In the genomic region with DNA sequence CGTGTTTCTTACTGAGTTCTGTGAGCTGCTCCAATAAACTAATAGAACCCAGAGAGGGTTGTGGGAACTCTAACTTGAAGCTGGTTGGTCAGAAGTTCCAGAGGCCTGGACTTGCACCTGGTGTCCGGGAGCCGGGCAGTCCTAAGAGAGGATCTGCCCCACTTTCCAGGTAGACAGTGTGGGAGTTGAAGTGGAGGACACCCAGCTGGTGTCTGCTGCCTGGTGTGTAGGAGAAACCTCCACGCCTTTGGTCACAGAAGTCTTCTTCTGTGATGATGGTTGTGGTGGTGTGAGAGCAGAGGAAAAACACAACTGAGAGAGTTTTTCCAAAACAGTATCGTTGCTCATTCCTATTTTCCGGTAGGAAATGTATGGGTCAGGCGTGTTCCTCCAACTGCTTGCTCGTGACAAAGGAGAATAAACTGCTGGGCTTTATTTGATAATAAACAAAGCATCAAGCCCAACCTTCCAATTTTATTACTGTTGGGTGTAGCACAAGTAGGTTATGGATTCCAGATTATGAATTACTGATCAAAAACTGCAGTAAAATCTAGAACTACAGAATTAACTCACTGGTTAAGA, we compare ENCODE assay signal across 17 cellular contexts.
A peak's percentile ranks its signal among the peaks of the same experiment; 100 is the strongest.
DNase-seq lines count a peak whose midpoint lies in the region; ATAC-seq and TF ChIP-seq lines count a peak whose summit lies in the region.
"Had no signal": no experiment of that assay in that cellular context is flagged by ENCODE, and none has a peak within 500 bp of the region (broad histone marks: within the 10 kb centered on the region; RNA-seq: fewer than 3 reads in every experiment).

No MANE protein-coding gene starts in this region.

- H3K4me1 ChIP-seq in OCI-LY1 (ENCODE audit: insufficient read depth, low read length, severe bottlenecking) (peaks cover 82% of the 10 kb centered on the region), spleen (peaks cover 0 to 39% (median 19%) of the 10 kb centered on the region in 6 donors), HAP-1 (no peaks in the 10 kb centered on the region)

- H3F3A ChIP-seq in OCI-LY1 (ENCODE audit: insufficient read depth, low read length) = peaks cover 9% of the 10 kb centered on the region

- H3K27ac ChIP-seq in OCI-LY1 (ENCODE audit: low read depth, low read length, poor library complexity, severe bottlenecking) (peak overlapping the region; percentile 74), spleen (no peak overlapping the region)
- H3K27ac ChIP-seq: PC-9 had no signal

- H3K4me3 ChIP-seq in OCI-LY1 (ENCODE audit: low read depth, low read length, poor library complexity, severe bottlenecking) = no peak overlapping the region
- H3K4me3 ChIP-seq in spleen = no peak overlapping the region
- H3K4me3 ChIP-seq in HAP-1 = no peak overlapping the region
- H3K4me3 ChIP-seq: PC-9 had no signal

- peaks cover 15% of the 10 kb centered on the region for H3K4me1 Mint-ChIP-seq in activated CD8-positive, alpha-beta memory T cell treated with anti-CD3 and anti-CD28 coated beads, Interleukin-2, amount 10 ng/mL, durations not matched to agents 7 days and 5 days

- H3K9me3 Mint-ChIP-seq in activated CD8-positive, alpha-beta memory T cell treated with anti-CD3 and anti-CD28 coated beads, Interleukin-2, amount 10 ng/mL, durations not matched to agents 7 days and 5 days (ENCODE audit: low read depth) = no peaks in the 10 kb centered on the region

- no peak overlapping the region for H3K27ac Mint-ChIP-seq in activated CD8-positive, alpha-beta memory T cell treated with anti-CD3 and anti-CD28 coated beads, Interleukin-2, amount 10 ng/mL, durations not matched to agents 7 days and 5 days
- H3K27ac Mint-ChIP-seq: CD14-positive monocyte had no signal

- H3K27me3 Mint-ChIP-seq in activated CD8-positive, alpha-beta memory T cell treated with anti-CD3 and anti-CD28 coated beads, Interleukin-2, amount 10 ng/mL, durations not matched to agents 7 days and 5 days = no peaks in the 10 kb centered on the region

- no peaks in the 10 kb centered on the region for H3K36me3 Mint-ChIP-seq in activated CD8-positive, alpha-beta memory T cell treated with anti-CD3 and anti-CD28 coated beads, Interleukin-2, amount 10 ng/mL, durations not matched to agents 7 days and 5 days
- H3K36me3 Mint-ChIP-seq: CD14-positive monocyte had no signal

- H3K4me2 ChIP-seq in OCI-LY1 (ENCODE audit: low read length) = peak overlapping the region; percentile 18; the same call in 1 of the 2 replicates
- H3K4me2 ChIP-seq: PC-9 had no signal

- no peaks in the 10 kb centered on the region for H3K9me2 ChIP-seq in OCI-LY1 (ENCODE audit: low read depth, low read length)

- CTCF ChIA-PET in activated CD8-positive, alpha-beta memory T cell treated with anti-CD3 and anti-CD28 coated beads, Interleukin-2, amount 10 ng/mL, durations not matched to agents 7 days and 5 days (lab: Charles Lee) = interaction anchor here (0.9 to 2.3 kb wide), 5 partner anchors 8 to 98 kb away, joined by 3 to 7 read pairs (median 5); no protein-coding TSS in a partner anchor

- no peak for TF ChIP-seq POLR2A in spleen (IDR thresholded peaks at IDR 0.05)

- no peaks in the 10 kb centered on the region for H3K27me3 ChIP-seq in OCI-LY1 (ENCODE audit: insufficient read depth, low read length)
- H3K27me3 ChIP-seq in spleen (replicated peaks in 1 of 7) = no peaks in the 10 kb centered on the region
- H3K27me3 ChIP-seq in HAP-1 (ENCODE audit: low read depth) = no peaks in the 10 kb centered on the region; the same call in 1 of the 2 replicates

- WGBS in spleen, 5 donors = 65 to 87% (median 80%) methylated on average over 8 of the region's 8 CpGs

- no peaks in the 10 kb centered on the region for H4K20me1 ChIP-seq in OCI-LY1 (ENCODE audit: insufficient read depth, low read length)

- no peak for TF ChIP-seq CTCF in OCI-LY1 (IDR thresholded peaks at IDR 0.05; ENCODE audit: low read length)
- no peak for TF ChIP-seq CTCF in spleen (IDR thresholded peaks at IDR 0.05 in 8 of 11, conservative IDR thresholded peaks at IDR 0.05 in 3 of 11)

- H3K9me3 ChIP-seq in OCI-LY1 (ENCODE audit: low read length) (no peaks in the 10 kb centered on the region), spleen (no peaks in the 10 kb centered on the region), HAP-1 (no peaks in the 10 kb centered on the region)

- H3K79me2 ChIP-seq in OCI-LY1 (ENCODE audit: insufficient read depth, low read length) = no peaks in the 10 kb centered on the region

- H3K4me3 Mint-ChIP-seq in activated CD8-positive, alpha-beta memory T cell treated with anti-CD3 and anti-CD28 coated beads, Interleukin-2, amount 10 ng/mL, durations not matched to agents 7 days and 5 days = no peak overlapping the region
- H3K4me3 Mint-ChIP-seq: CD14-positive monocyte had no signal

- no peak overlapping the region for H2AFZ ChIP-seq in OCI-LY1 (ENCODE audit: low read length)
- H2AFZ ChIP-seq: PC-9 had no signal

- no peak for ATAC-seq in activated CD8-positive, alpha-beta memory T cell treated with anti-CD3 and anti-CD28 coated beads, Interleukin-2, amount 10 ng/mL, durations not matched to agents 7 days and 5 days
- ATAC-seq in left colon = peak; percentile 61
- ATAC-seq: HCT116 had no signal

- peak; percentile 26 for DNase-seq in activated CD8-positive, alpha-beta memory T cell treated with anti-CD3 and anti-CD28 coated beads for 24 hours
- DNase-seq in activated CD8-positive, alpha-beta memory T cell treated with anti-CD3 and anti-CD28 coated beads, Interleukin-2, amount 10 ng/mL, durations not matched to agents 7 days and 5 days = no peak
- DNase-seq in left colon (peak in 1 of 2 donors; percentile 29), spleen (no peak), COR-L47 (lab: John Stamatoyannopoulos, UW) (no peak), HAP-1 (ENCODE audit: low spot score in 2 of 2) (no peak)
- DNase-seq in stimulated activated CD8-positive, alpha-beta memory T cell treated with anti-CD3 and anti-CD28 coated beads, Interleukin-4, amount 100 ng/mL, for 48 hours = peak; percentile 18
- DNase-seq: DMS79, MV-4-11, NCI-H1436, NCI-H2081 treated with DMSO at 0.1 percent for 48 hours, NCI-H2227 treated with DMSO at 0.1 percent for 48 hours, NCI-H526 treated with DMSO at 0.1 percent for 48 hours, PC-9 had no signal

- intact Hi-C loops in left colon (cut with DNase I, micrococcal nuclease) (no loop called here), spleen (cut with DNase I; ENCODE audit: low total_unique reads) (no loop called here)

- in situ Hi-C loops in HAP-1 (cut with MboI; ENCODE audit: low sequenced_read_pairs) = loop anchor here (10.0 kb wide), 1 partner anchor 61 kb away; no protein-coding TSS in a partner anchor

- no peaks in the 10 kb centered on the region for H3K36me3 ChIP-seq in OCI-LY1 (ENCODE audit: insufficient read depth, low read length)
- no peaks in the 10 kb centered on the region for H3K36me3 ChIP-seq in spleen
- no peaks in the 10 kb centered on the region for H3K36me3 ChIP-seq in HAP-1 (replicated peaks)

- peak overlapping the region; percentile 12; the same call in 1 of the 2 replicates for H3K9ac ChIP-seq in OCI-LY1 (ENCODE audit: low read length)

Comparison
In these comparisons a context has a peak if more than half of its experiments do, and no peak if none do; other contexts are left out.
1. DNase-seq: peak in activated CD8-positive, alpha-beta memory T cell treated with anti-CD3 and anti-CD28 coated beads for 24 hours (single experiment) and stimulated activated CD8-positive, alpha-beta memory T cell treated with anti-CD3 and anti-CD28 coated beads, Interleukin-4, amount 100 ng/mL, for 48 hours (single experiment); none in activated CD8-positive, alpha-beta memory T cell treated with anti-CD3 and anti-CD28 coated beads, Interleukin-2, amount 10 ng/mL, durations not matched to agents 7 days and 5 days (single experiment), spleen (single experiment), COR-L47 (single experiment) and HAP-1 (0 of 2).